Comparison of ENCODE assay signal across 12 cellular contexts in genomic region chr6:95574811-95575210, GRCh38. TPM values are rescaled to one million over a fixed set of nuclear protein-coding genes. Genes with fewer than 3 reads are reported as not detected.
DNase-seq lines count a peak whose midpoint lies in the region; ATAC-seq, FAIRE-seq and TF ChIP-seq lines count a peak whose summit lies in the region.
"Had no signal": no experiment of that assay in that cellular context is flagged by ENCODE, and none has a peak within 500 bp of the region (broad histone marks: within the 10 kb centered on the region; RNA-seq: fewer than 3 reads in every experiment).

No MANE protein-coding gene starts in this region.

- in situ Hi-C loops in K562 (cut with MboI), result no loop called here

- ATAC-seq in K562, result no peak

- intact Hi-C loops in K562 (cut with micrococcal nuclease) (no loop called here), kidney (cut with DNase I) (no loop called here)

- DNase-seq in DMS79 treated with DMSO at 0.1 percent for 48 hours (lab: John Stamatoyannopoulos, UW) (peak; percentile 39), DMS79 (lab: John Stamatoyannopoulos, UW) (no peak), M059J (ENCODE audit: low read depth) (peak; percentile 14), K562 (ENCODE audit: extremely low read depth in 1 of 4, low spot score in 3 of 4) (no peak), nephron progenitor cell (no peak), kidney (no peak), putamen (ENCODE audit: low spot score) (no peak)
- DNase-seq in activated CD8-positive, alpha-beta memory T cell treated with anti-CD3 and anti-CD28 coated beads for 24 hours, result no peak
- DNase-seq: NCI-H187 treated with DMSO at 0.1 percent for 48 hours had no signal

- TF ChIP-seq RAD21 in K562 (CRISPR knock-in tag; conservative IDR thresholded peaks at IDR 0.05 in 1 of 2, IDR thresholded peaks at IDR 0.05 in 1 of 2), result no peak

- H3K9me3 Mint-ChIP-seq in nephron progenitor cell, result peaks cover 2% of the 10 kb centered on the region

- no TSS peak for BruUV-seq in K562 (replicated peaks; lab: Mats Ljungman, UMichigan)

- POLR2A ChIA-PET in K562 (lab: Yijun Ruan, JAX), result no interaction called here

- TF ChIP-seq CTCF in K562 (IDR thresholded peaks at IDR 0.05 in 2 of 3, conservative IDR thresholded peaks at IDR 0.05 in 1 of 3; ENCODE audit: insufficient read depth in 2 of 3, low read depth in 1 of 3, low read length in 3 of 3), result no peak
- no peak for TF ChIP-seq CTCF in nephron progenitor cell (IDR thresholded peaks at IDR 0.05)
- TF ChIP-seq CTCF in kidney (IDR thresholded peaks at IDR 0.05; ENCODE audit: borderline replicate concordance, extremely low read depth, insufficient read depth), result no peak

- H3K36me3 Mint-ChIP-seq in nephron progenitor cell (ENCODE audit: low read depth), result peaks cover 3% of the 10 kb centered on the region

- H3K9me3 ChIP-seq in K562 (replicated peaks; ENCODE audit: control insufficient read depth, insufficient read depth, low read depth, low read length), result no peaks in the 10 kb centered on the region
- H3K9me3 ChIP-seq in kidney (ENCODE audit: control insufficient read depth in 1 of 2, low read length in 2 of 2), result no peaks in the 10 kb centered on the region
- H3K9me3 ChIP-seq: thoracic aorta had no signal

- peaks cover 35% of the 10 kb centered on the region for H3K4me1 Mint-ChIP-seq in nephron progenitor cell

- no peaks in the 10 kb centered on the region for H3K36me3 ChIP-seq in K562 (ENCODE audit: control insufficient read depth, insufficient read depth, low read length)
- H3K36me3 ChIP-seq in kidney (ENCODE audit: control insufficient read depth in 1 of 2, insufficient read depth in 2 of 2, low read length in 2 of 2), result no peaks in the 10 kb centered on the region
- H3K36me3 ChIP-seq: thoracic aorta had no signal

- H3K9me1 ChIP-seq in K562 (ENCODE audit: control insufficient read depth, insufficient read depth, low read length), result no peaks in the 10 kb centered on the region

- no peak overlapping the region; the same call in 1 of the 2 replicates for H3K4me2 ChIP-seq in K562 (ENCODE audit: insufficient read depth, low read length)

- CTCF ChIA-PET in K562 (lab: Yijun Ruan, JAX; ENCODE audit: low intra/inter-chr PET ratio), result no interaction called here

- no peaks in the 10 kb centered on the region for H4K20me1 ChIP-seq in K562 (replicated peaks; ENCODE audit: control insufficient read depth, insufficient read depth, low read length)

- H3K9ac ChIP-seq in K562 (ENCODE audit: insufficient read depth in 1 of 2, low read depth in 2 of 2, low read length in 2 of 2), result peak overlapping the region in 1 of 2 experiments; percentile 84; a peak in 1 of 4 replicates
- H3K9ac ChIP-seq in kidney (ENCODE audit: low read length in 2 of 2), result no peak overlapping the region

- H3K4me3 Mint-ChIP-seq in nephron progenitor cell, result peak overlapping the region; percentile 97

- TF ChIP-seq EP300 in K562 (IDR thresholded peaks at IDR 0.05; ENCODE audit: low read length), result no peak

- H3K27ac ChIP-seq in K562 (ENCODE audit: extremely low read depth, low read depth, low read length), result no peak overlapping the region
- H3K27ac ChIP-seq in kidney (ENCODE audit: low read depth in 2 of 2, low read length in 2 of 2), result no peak overlapping the region
- H3K27ac ChIP-seq: thoracic aorta had no signal

- no peak overlapping the region for H3K27ac Mint-ChIP-seq in nephron progenitor cell

- H3K4me1 ChIP-seq in K562 (replicated peaks in 1 of 2; ENCODE audit: control insufficient read depth in 2 of 2, insufficient read depth in 2 of 2, low read length in 2 of 2) (peaks cover 6 to 18% of the 10 kb centered on the region in 2 experiments; a peak in 4 of 5 replicates), kidney (ENCODE audit: control insufficient read depth in 1 of 2, insufficient read depth in 1 of 2, low read depth in 1 of 2, low read length in 2 of 2) (peaks cover 5 to 7% of the 10 kb centered on the region in 2 donors)

- H3K27me3 Mint-ChIP-seq in nephron progenitor cell (ENCODE audit: low read depth, poor library complexity), result no peaks in the 10 kb centered on the region

- no peak overlapping the region for H3K4me3 ChIP-seq in K562
- no peak overlapping the region for H3K4me3 ChIP-seq in kidney (ENCODE audit: low read length in 2 of 2)

- H3K27me3 ChIP-seq in K562 (ENCODE audit: control insufficient read depth in 2 of 2, insufficient read depth in 2 of 2, low read length in 2 of 2), result no peaks in the 10 kb centered on the region

- peaks cover 43% of the 10 kb centered on the region for H3K79me2 ChIP-seq in K562 (ENCODE audit: control insufficient read depth, insufficient read depth, low read length)

- TF ChIP-seq POLR2A in K562 (conservative IDR thresholded peaks at IDR 0.05), result no peak

- FAIRE-seq in K562 (lab: Jason Lieb, UNC), result no peak
- no peak for FAIRE-seq in kidney (lab: Jason Lieb, UNC)
- FAIRE-seq: A204.1, GM18507 had no signal

- H2AFZ ChIP-seq in K562 (ENCODE audit: low read depth, low read length), result no peak overlapping the region

TF ChIP-seq in K562, 482 proteins besides CTCF, POLR2A, EP300 and RAD21 (continues in another document):
- TF ChIP-seq ATF3 (IDR thresholded peaks at IDR 0.05) (peak; percentile 41; the same call in 1 of the 2 replicates), ATF3 (CRISPR knock-in tag; conservative IDR thresholded peaks at IDR 0.05) (no peak), CEBPG (CRISPR knock-in tag; IDR thresholded peaks at IDR 0.05) (no peak; the same call in 1 of the 2 replicates), CEBPG (tag; conservative IDR thresholded peaks at IDR 0.05 in 1 of 2, IDR thresholded peaks at IDR 0.05 in 1 of 2) (peak; percentile 65 to 95), FOXA3 (CRISPR knock-in tag; conservative IDR thresholded peaks at IDR 0.05 in 1 of 2, IDR thresholded peaks at IDR 0.05 in 1 of 2) (0 out of 4 replicates have a peak, but pooled peaks of 1 of the 2 experiments have one; percentile 5), CEBPB (tag; IDR thresholded peaks at IDR 0.05) (peak; percentile 96), BCOR (IDR thresholded peaks at IDR 0.05) (no peak), ARID1B (IDR thresholded peaks at IDR 0.05) (no peak), FOXJ3 (CRISPR knock-in tag; IDR thresholded peaks at IDR 0.05) (no peak), ZNF12 (CRISPR knock-in tag; IDR thresholded peaks at IDR 0.05) (no peak), THRAP3 (IDR thresholded peaks at IDR 0.05; ENCODE audit: borderline replicate concordance) (no peak), SMARCC2 (IDR thresholded peaks at IDR 0.05; ENCODE audit: low read depth) (no peak), PREB (CRISPR knock-in tag; IDR thresholded peaks at IDR 0.05) (no peak), SRSF7 (optimal IDR thresholded peaks at IDR 0.05; ENCODE audit: low read depth, low read length) (no peak), ZFPM2 (CRISPR knock-in tag; IDR thresholded peaks at IDR 0.05) (no peak), TRIM28 (IDR thresholded peaks at IDR 0.05) (no peak)

RNA-seq across cellular contexts. Expression of gene MANEA, which starts 2.5 kb away (rescaled TPM):
- 4.4 and 5.9 TPM in 2 replicates for total RNA-seq in M059J (2014; rRNA removed; shearing (Covaris generic))
- 8.3 and 18.2 TPM in 2 replicates for total RNA-seq in K562 (2011; cell fraction: chromatin; rRNA removed; ENCODE audit: low replicate concordance)
- 3.8 and 4.9 TPM in 2 replicates for total RNA-seq in K562 (2011; cell fraction: nucleolus; rRNA removed)
- 10.5 and 16.7 TPM in 2 replicates for total RNA-seq in K562 (2011; cell fraction: nucleoplasm; rRNA removed)
- 4.8 and 6.7 TPM in 2 replicates for total RNA-seq in K562 (2014; rRNA removed)
- total RNA-seq in K562 (2014; rRNA removed; fragmentation: Illumina TruSeq; extraction: Trizol), result 15.9 and 17.7 TPM in 2 replicates
- 14.2 and 16.1 TPM in 2 replicates for total RNA-seq in K562 (2015; rRNA removed; fragmentation: Illumina TruSeq; extraction: Trizol)
- 11.4 and 12.8 TPM in 2 replicates for total RNA-seq in K562 (2021)
- 10.4 and 14.3 TPM in 2 replicates for polyA plus RNA-seq in K562 (2011; rRNA removed)
- polyA plus RNA-seq in K562 (2011; cell fraction: cytosol; rRNA removed), result 2.3 and 4.5 TPM in 2 replicates
- 3.8 and 5.3 TPM in 2 replicates for polyA plus RNA-seq in K562 (2011; cell fraction: nucleus; rRNA removed)
- polyA plus RNA-seq in K562 (2012), result 6.9 and 10.8 TPM in 2 replicates
- polyA plus RNA-seq in K562 (2014; fragmentation: Illumina TruSeq; extraction: Trizol), result 9.2 and 11.5 TPM in 2 replicates
- 10 to 100 TPM in 1 of 2 experiments, 1 to 10 TPM in 1; 7.5 to 11.1 TPM for polyA plus RNA-seq in K562 (2014; fragmentation: Nextera tagmentation; extraction: Ambion mirVana)
- 5.6 and 7.1 TPM in 2 replicates for polyA plus RNA-seq in K562 (2014; rRNA removed)
- 15.4 and 17.8 TPM in 2 replicates for polyA minus RNA-seq in K562 (2011; rRNA and poly(A)+ RNA removed)
- 3.3 and 7.6 TPM in 2 replicates for polyA minus RNA-seq in K562 (2011; cell fraction: cytosol; rRNA and poly(A)+ RNA removed)
- 4.2 and 8.1 TPM in 2 replicates for polyA minus RNA-seq in K562 (2011; cell fraction: nucleus; rRNA and poly(A)+ RNA removed)
- total RNA-seq in kidney, result 15.6 TPM
- 5.4 TPM for polyA plus RNA-seq in kidney (ENCODE audit: insufficient read depth, low read depth, low replicate concordance)

Comparison
In these comparisons a context has a peak if more than half of its experiments do, and no peak if none do; other contexts are left out.
1. DNase-seq: peak in DMS79 treated with DMSO at 0.1 percent for 48 hours (single experiment) and M059J (single experiment); none in DMS79 (single experiment), K562 (0 of 4), nephron progenitor cell (single experiment), kidney (single experiment), activated CD8-positive, alpha-beta memory T cell treated with anti-CD3 and anti-CD28 coated beads for 24 hours (single experiment) and putamen (single experiment).